31 cellular contexts compared by ENCODE assay signal in the genomic region with DNA sequence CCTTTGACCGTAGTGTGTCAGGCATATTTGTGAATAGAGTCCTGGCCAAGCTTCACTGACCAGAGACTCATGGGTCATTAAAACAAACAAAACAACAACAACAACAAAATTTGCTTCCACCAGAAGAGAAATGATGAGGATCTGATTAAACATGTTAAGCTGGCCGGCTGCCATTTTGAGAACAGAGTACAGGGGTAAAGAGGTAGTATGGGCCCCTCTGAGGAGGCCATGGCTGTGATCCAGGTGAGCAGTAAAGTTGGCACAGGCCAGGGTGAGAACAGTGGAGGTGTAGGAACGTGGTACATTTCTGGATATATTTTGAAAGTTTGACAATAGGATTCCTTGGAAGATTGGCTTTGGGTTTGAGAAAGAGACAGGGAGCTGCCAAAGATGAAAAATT.
"Had no signal": no experiment of that assay in that cellular context is flagged by ENCODE, and none has a peak within 500 bp of the region (broad histone marks: within the 10 kb centered on the region; RNA-seq: fewer than 3 reads in every experiment).

No MANE protein-coding gene starts in this region.

- H3K27ac ChIP-seq: brain microvascular endothelial cell, KMS-11, PC-9, VCaP had no signal

- H2AFZ ChIP-seq: PC-9 had no signal

- H3K4me2 ChIP-seq: KMS-11, PC-9 had no signal

- ATAC-seq: activated CD8-positive, alpha-beta T cell treated with anti-CD3 and anti-CD28 coated beads, Interleukin-2, amount 10 ng/mL, durations not matched to agents 7 days and 5 days; activated naive CD8-positive, alpha-beta T cell treated with anti-CD3 and anti-CD28 coated beads, Interleukin-2, amount 50 U/mL, for 24 hours; Right ventricle myocardium inferior had no signal

- FAIRE-seq: RCC 7860 had no signal

- H3K36me3 ChIP-seq: brain microvascular endothelial cell had no signal

- H3K4me1 Mint-ChIP-seq: activated naive CD4-positive, alpha-beta T cell treated with anti-CD3 and anti-CD28 coated beads, Interleukin-2, amount 10 ng/mL, durations not matched to agents 7 days and 5 days; activated naive CD8-positive, alpha-beta T cell treated with anti-CD3 and anti-CD28 coated beads, Interleukin-2, amount 50 U/mL, for 24 hours had no signal

- H3K4me3 ChIP-seq: PC-9 had no signal

- H3K9ac ChIP-seq: KMS-11 had no signal

- H3K4me3 Mint-ChIP-seq: activated CD8-positive, alpha-beta T cell treated with anti-CD3 and anti-CD28 coated beads, Interleukin-2, amount 10 ng/mL, durations not matched to agents 7 days and 5 days; activated naive CD4-positive, alpha-beta T cell treated with anti-CD3 and anti-CD28 coated beads, Interleukin-2, amount 10 ng/mL, durations not matched to agents 7 days and 5 days; activated naive CD8-positive, alpha-beta T cell; activated naive CD8-positive, alpha-beta T cell treated with anti-CD3 and anti-CD28 coated beads, Interleukin-2, amount 50 U/mL, for 24 hours; activated T-cell treated with anti-CD3 and anti-CD28 coated beads, Interleukin-2, amount 50 U/mL, for 24 hours had no signal

- H3K27me3 ChIP-seq: brain microvascular endothelial cell had no signal

- H3K36me3 Mint-ChIP-seq: activated naive CD4-positive, alpha-beta T cell treated with anti-CD3 and anti-CD28 coated beads, Interleukin-2, amount 10 ng/mL, durations not matched to agents 7 days and 5 days; activated naive CD8-positive, alpha-beta T cell had no signal

- H3K27me3 Mint-ChIP-seq: activated naive CD4-positive, alpha-beta T cell treated with anti-CD3 and anti-CD28 coated beads, Interleukin-2, amount 10 ng/mL, durations not matched to agents 7 days and 5 days; activated naive CD8-positive, alpha-beta T cell; activated naive CD8-positive, alpha-beta T cell treated with anti-CD3 and anti-CD28 coated beads, Interleukin-2, amount 50 U/mL, for 24 hours; activated T-cell treated with anti-CD3 and anti-CD28 coated beads, Interleukin-2, amount 50 U/mL, for 24 hours had no signal

- H3K27ac Mint-ChIP-seq: activated CD8-positive, alpha-beta T cell treated with anti-CD3 and anti-CD28 coated beads, Interleukin-2, amount 10 ng/mL, durations not matched to agents 7 days and 5 days; activated naive CD4-positive, alpha-beta T cell treated with anti-CD3 and anti-CD28 coated beads, Interleukin-2, amount 10 ng/mL, durations not matched to agents 7 days and 5 days; activated naive CD8-positive, alpha-beta T cell; activated naive CD8-positive, alpha-beta T cell treated with anti-CD3 and anti-CD28 coated beads, Interleukin-2, amount 50 U/mL, for 24 hours; activated T-cell treated with anti-CD3 and anti-CD28 coated beads, Interleukin-2, amount 50 U/mL, for 24 hours had no signal

- DNase-seq: activated CD4-positive, alpha-beta T cell treated with anti-CD3 and anti-CD28 coated beads for 1 hour; activated CD4-positive, alpha-beta T cell treated with anti-CD3 and anti-CD28 coated beads for 48 hours; activated CD4-positive, alpha-beta T cell treated with anti-CD3 and anti-CD28 coated beads, Interleukin-2, amount 50 U/mL, for 4 hours; activated CD4-positive, CD25-positive, alpha-beta regulatory T cell; activated CD8-positive, alpha-beta T cell treated with anti-CD3 and anti-CD28 coated beads, Interleukin-2, amount 10 ng/mL, durations not matched to agents 7 days and 5 days; activated gamma-delta T cell treated with Interleukin-2 at 50 U/mL for 16 hours; activated naive CD4-positive, alpha-beta T cell treated with anti-CD3 and anti-CD28 coated beads, Interleukin-2, amount 10 ng/mL, durations not matched to agents 7 days and 5 days; activated naive CD8-positive, alpha-beta T cell treated with anti-CD3 and anti-CD28 coated beads, Interleukin-2, amount 50 U/mL, for 24 hours; activated T-cell treated with anti-CD3 and anti-CD28 coated beads, Interleukin-2, amount 50 U/mL, for 24 hours; anterior cingulate cortex; brain microvascular endothelial cell; central memory CD4-positive, alpha-beta T cell; NCI-H1436 treated with DMSO at 0.1 percent for 48 hours; NCI-H1694 treated with DMSO at 0.1 percent for 48 hours; NCI-H2029 treated with DMSO at 0.1 percent for 48 hours; NCI-H2107; NCI-H2171; NCI-H510A; NCI-H526 treated with DMSO at 0.1 percent for 48 hours; NCI-H774; PC-9; SIG-M5; SW 1271; T-helper 1 cell; T-helper 2 cell; T-helper 9 cell had no signal
